Comparison of ENCODE assay signal across 20 cellular contexts in the genomic region with DNA sequence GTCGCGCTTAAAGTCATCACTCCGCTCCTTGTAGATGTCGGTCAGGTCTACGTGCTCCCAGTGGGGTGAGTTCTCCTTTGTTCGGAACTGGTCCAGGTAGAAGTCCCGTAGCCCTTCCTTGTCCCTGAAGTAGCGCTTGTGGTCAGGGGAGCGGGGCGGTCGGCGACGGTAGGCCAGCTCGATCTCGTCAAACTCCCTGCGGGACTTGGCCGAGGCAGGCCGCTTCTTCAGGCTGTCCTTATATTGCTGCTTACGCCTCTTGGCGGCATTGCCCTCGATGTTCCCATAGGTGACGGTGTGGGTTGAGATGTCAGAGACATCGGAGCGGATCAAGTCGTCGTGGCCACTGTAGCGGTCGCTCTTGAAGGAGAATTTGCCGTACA.
DNase-seq lines count a peak whose midpoint lies in the region; ATAC-seq, FAIRE-seq and TF ChIP-seq lines count a peak whose summit lies in the region.
"Had no signal": no experiment of that assay in that cellular context is flagged by ENCODE, and none has a peak within 500 bp of the region (broad histone marks: within the 10 kb centered on the region; RNA-seq: fewer than 3 reads in every experiment).

No MANE protein-coding gene starts in this region.

- H3K27me3 ChIP-seq in right atrium auricular region (no peaks in the 10 kb centered on the region), neuronal stem cell (ENCODE audit: control insufficient read depth in 3 of 3, insufficient read depth in 3 of 3, low read depth in 1 of 3, low read length in 3 of 3) (no peaks in the 10 kb centered on the region)
- H3K27me3 ChIP-seq: BLaER1 treated with 17β-estradiol and CSF1 and Interleukin-3, amounts not matched to agents 10 nM and 100 nM had no signal

- peak; percentile 20 for FAIRE-seq in urothelium cell line (lab: Jason Lieb, UNC)
- FAIRE-seq: A549, D721Med, G401.6, GM12891 had no signal

- H2BK120ac ChIP-seq in neuronal stem cell (ENCODE audit: low read depth, low read length): no peak overlapping the region

- H3K9me3 ChIP-seq in right atrium auricular region (no peaks in the 10 kb centered on the region), neuronal stem cell (replicated peaks in 1 of 2; ENCODE audit: control insufficient read depth in 2 of 2, insufficient read depth in 1 of 2, low read depth in 1 of 2, low read length in 2 of 2) (peaks cover 0 to 7% of the 10 kb centered on the region in 2 donors)
- H3K9me3 ChIP-seq: A549, Caco-2 had no signal

- no peak for TF ChIP-seq CTCF in right atrium auricular region (IDR thresholded peaks at IDR 0.05)

- no peak overlapping the region for H2AK5ac ChIP-seq in neuronal stem cell (ENCODE audit: low read depth, low read length)

- H3K27ac ChIP-seq in right atrium auricular region (no peak overlapping the region), neuronal stem cell (replicated peaks; ENCODE audit: low read length) (no peak overlapping the region)
- H3K27ac ChIP-seq: 22Rv1; A549; BLaER1 treated with 17β-estradiol and CSF1 and Interleukin-3, amounts not matched to agents 10 nM and 100 nM; C4-2B had no signal

- H2BK12ac ChIP-seq in neuronal stem cell (ENCODE audit: low read length): peak overlapping the region; percentile 12

- no peak overlapping the region for H2BK15ac ChIP-seq in neuronal stem cell (ENCODE audit: low read length)

- H3K79me1 ChIP-seq in neuronal stem cell (ENCODE audit: low read depth, low read length): no peaks in the 10 kb centered on the region

- no peak overlapping the region for H3K23ac ChIP-seq in neuronal stem cell (ENCODE audit: low read depth, low read length, poor library complexity)

- no peak overlapping the region for H3K4ac ChIP-seq in neuronal stem cell (ENCODE audit: low read length)

- no peak overlapping the region for H2AFZ ChIP-seq in neuronal stem cell (ENCODE audit: low read length)

- no peak overlapping the region for H4K91ac ChIP-seq in neuronal stem cell (ENCODE audit: low read depth, low read length, poor library complexity)

- peak overlapping the region; percentile 39 for H3K14ac ChIP-seq in neuronal stem cell (ENCODE audit: low read length)

- H4K8ac ChIP-seq in neuronal stem cell (ENCODE audit: low read depth, low read length): no peak overlapping the region

- no peak overlapping the region for H3K9ac ChIP-seq in neuronal stem cell (ENCODE audit: low read depth, low read length, poor library complexity)
- H3K9ac ChIP-seq: BLaER1 treated with 17β-estradiol and CSF1 and Interleukin-3, amounts not matched to agents 10 nM and 100 nM had no signal

- no peak overlapping the region for H3K4me3 ChIP-seq in right atrium auricular region
- H3K4me3 ChIP-seq in neuronal stem cell (ENCODE audit: low read length in 2 of 2): no peak overlapping the region
- H3K4me3 ChIP-seq: A549; BLaER1 treated with 17β-estradiol and CSF1 and Interleukin-3, amounts not matched to agents 10 nM and 100 nM had no signal

- DNase-seq in left ventricle myocardium superior (peak; percentile 22), right atrium auricular region (ENCODE audit: low spot score) (no peak), neuronal stem cell (ENCODE audit: low spot score) (no peak), urothelium cell line (ENCODE audit: low spot score) (no peak), T1000 (lab: John Stamatoyannopoulos, UW) (no peak)
- DNase-seq: AML-193; Caco-2; Calu3; CD4-positive, alpha-beta T cell; CD8-positive, alpha-beta T cell; DMS79 treated with DMSO at 0.1 percent for 48 hours; GF-D8 had no signal

- intact Hi-C loops in left ventricle myocardium superior (cut with micrococcal nuclease): no loop called here

- ATAC-seq in left ventricle myocardium superior (no peak), GM19324 (IDR thresholded peaks at IDR 0.05; ENCODE audit: low FRiP score, unreplicated experiment) (no peak)
- ATAC-seq: A549; CD8-positive, alpha-beta T cell had no signal

- peak overlapping the region; percentile 62 for H3K18ac ChIP-seq in neuronal stem cell (ENCODE audit: low read length)

- no peak overlapping the region for H2BK5ac ChIP-seq in neuronal stem cell (ENCODE audit: low read length)

- H3K36me3 ChIP-seq in right atrium auricular region (no peaks in the 10 kb centered on the region), neuronal stem cell (replicated peaks in 1 of 2; ENCODE audit: control insufficient read depth in 2 of 2, insufficient read depth in 2 of 2, low read length in 2 of 2) (peaks cover 0 to 39% of the 10 kb centered on the region in 2 donors)
- H3K36me3 ChIP-seq: BLaER1 treated with 17β-estradiol and CSF1 and Interleukin-3, amounts not matched to agents 10 nM and 100 nM had no signal

- WGBS in neuronal stem cell (ENCODE audit: extremely low coverage in 2 of 2, insufficient read length in 2 of 2, insufficient replicate concordance in 1 of 2), 2 donors: no CpG with 5 or more reads among the region's 29 CpGs

- no peak overlapping the region for H3K4me2 ChIP-seq in neuronal stem cell (ENCODE audit: insufficient read depth, low read length, poor library complexity, severe bottlenecking)
- H3K4me2 ChIP-seq: A549; BLaER1 treated with 17β-estradiol and CSF1 and Interleukin-3, amounts not matched to agents 10 nM and 100 nM had no signal

- H3K4me1 ChIP-seq in right atrium auricular region (no peaks in the 10 kb centered on the region), neuronal stem cell (ENCODE audit: control insufficient read depth in 2 of 2, insufficient read depth in 1 of 2, low read depth in 1 of 2, low read length in 2 of 2) (peaks cover 0 to 1% of the 10 kb centered on the region in 2 donors)
- H3K4me1 ChIP-seq: BLaER1 treated with 17β-estradiol and CSF1 and Interleukin-3, amounts not matched to agents 10 nM and 100 nM; Caco-2 had no signal
